In genomic region chr3:45995370-45996192, GRCh38 we compare ENCODE assay signal across 8 cellular contexts. TPM values are rescaled to one million over a fixed set of nuclear protein-coding genes. Genes with fewer than 3 reads are reported as not detected.
DNase-seq lines count a peak whose midpoint lies in the region; ATAC-seq and TF ChIP-seq lines count a peak whose summit lies in the region.

FYCO1 (minus strand) TSS chr3:45995824; CDS start chr3:45984910, 10,914 bp downstream.

- intact Hi-C loops in PC-9 (cut with micrococcal nuclease; ENCODE audit: unreplicated experiment), result loop anchor here (2.0 kb wide), 1 partner anchor 23 kb away; no protein-coding TSS in a partner anchor

- no peak for TF ChIP-seq CTCF in PC-9 (conservative IDR thresholded peaks at IDR 0.05)

- TSS peak; percentile 79 for BruUV-seq in PC-9 (replicated peaks; lab: Mats Ljungman, UMichigan)

- H3K4me2 ChIP-seq in PC-9, result peak within 1 kb of the TSS; percentile 92

- H3K9me3 ChIP-seq in HUES6 (ENCODE audit: control insufficient read depth, insufficient read depth, low read depth, low read length) (no peaks in the 10 kb centered on the region), PC-9 (ENCODE audit: insufficient read depth, low read depth) (no peaks in the 10 kb centered on the region)

- H3K36me3 ChIP-seq in HUES6 (ENCODE audit: control insufficient read depth, insufficient read depth, low read length) (no peaks in the 10 kb centered on the region), PC-9 (ENCODE audit: low read depth) (no peaks in the 10 kb centered on the region)

- no peaks in the 10 kb centered on the region for H4K20me1 ChIP-seq in PC-9 (ENCODE audit: insufficient read depth)

- peaks cover 27% of the 10 kb centered on the region for H3K4me1 ChIP-seq in HUES6 (ENCODE audit: control insufficient read depth, insufficient read depth, low read length)
- peaks cover 7% of the 10 kb centered on the region; the same call in 1 of the 2 replicates for H3K4me1 ChIP-seq in PC-9 (replicated peaks; ENCODE audit: insufficient read depth)

- H3K27me3 ChIP-seq in HUES6 (ENCODE audit: control insufficient read depth, insufficient read depth, low read length) (0 out of 2 replicates have a peak, but pooled peaks cover 2% of the 10 kb centered on the region), PC-9 (ENCODE audit: insufficient read depth, low read depth) (no peaks in the 10 kb centered on the region)

- peak; percentile 72 for TF ChIP-seq POLR2A in erythroblast (IDR thresholded peaks at IDR 0.05; ENCODE audit: low read length)

- ATAC-seq in GM21390 (IDR thresholded peaks at IDR 0.05; ENCODE audit: unreplicated experiment), result peak; percentile 86

- H3K27ac ChIP-seq in HUES6 (ENCODE audit: low read depth, low read length) (peak within 1 kb of the TSS; percentile 38; the same call in 1 of the 2 replicates), PC-9 (peak within 1 kb of the TSS; percentile 34; the same call in 1 of the 2 replicates)

- H3K4me3 ChIP-seq in HUES6 (ENCODE audit: low read depth, low read length) (peak within 1 kb of the TSS; percentile 92), PC-9 (peak within 1 kb of the TSS; percentile 99)

- CTCF ChIA-PET in PC-9 (lab: Charles Lee), result no interaction called here

- peak within 1 kb of the TSS; percentile 93 for H2AFZ ChIP-seq in PC-9

- POLR2A ChIA-PET in PC-9 (lab: Charles Lee; ENCODE audit: unreplicated experiment), result interaction anchor here (0.5 to 1.0 kb wide), 3 partner anchors 15 to 202 kb away, joined by 4 read pairs; no protein-coding TSS in a partner anchor

- peaks cover 28% of the 10 kb centered on the region for H3K79me2 ChIP-seq in PC-9 (ENCODE audit: low read depth)

- no peaks in the 10 kb centered on the region for H3K9me2 ChIP-seq in PC-9 (ENCODE audit: insufficient read depth)

- DNase-seq in D341Med (ENCODE audit: low spot score), result peak; percentile 98
- DNase-seq in PC-9, result peak; percentile 67 to 82
- peak; percentile 86 for DNase-seq in activated T-cell treated with anti-CD3 and anti-CD28 coated beads, Interleukin-2, amount 50 U/mL, for 1 hour
- peak; percentile 89 to 93 for DNase-seq in erythroblast (lab: John Stamatoyannopoulos, UW)
- DNase-seq in mucosa of gallbladder (ENCODE audit: low spot score), result peak; percentile 92
- DNase-seq in stimulated activated CD8-positive, alpha-beta memory T cell treated with anti-CD3 and anti-CD28 coated beads, Interleukin-4, amount 100 ng/mL, for 4 hours (ENCODE audit: low read depth in 2 of 2, low spot score in 1 of 2), result peak; percentile 68 to 82

- peak within 1 kb of the TSS; percentile 72 for H3K9ac ChIP-seq in HUES6 (ENCODE audit: low read length)

- H3F3A ChIP-seq in PC-9 (ENCODE audit: insufficient read depth, low read depth), result no peaks in the 10 kb centered on the region

RNA-seq across cellular contexts. Expression of gene FYCO1, which starts in this region (rescaled TPM):
- total RNA-seq in PC-9 (2021) (19.7 and 21.1 TPM in 2 replicates), mucosa of gallbladder (94.4 TPM)

Comparison
In these comparisons a context has a peak if more than half of its experiments do, and no peak if none do; other contexts are left out.
1. Peak in every context shown above with its lines: DNase-seq, ATAC-seq, H3K4me3 ChIP-seq and H3K27ac ChIP-seq.